In the genomic region with DNA sequence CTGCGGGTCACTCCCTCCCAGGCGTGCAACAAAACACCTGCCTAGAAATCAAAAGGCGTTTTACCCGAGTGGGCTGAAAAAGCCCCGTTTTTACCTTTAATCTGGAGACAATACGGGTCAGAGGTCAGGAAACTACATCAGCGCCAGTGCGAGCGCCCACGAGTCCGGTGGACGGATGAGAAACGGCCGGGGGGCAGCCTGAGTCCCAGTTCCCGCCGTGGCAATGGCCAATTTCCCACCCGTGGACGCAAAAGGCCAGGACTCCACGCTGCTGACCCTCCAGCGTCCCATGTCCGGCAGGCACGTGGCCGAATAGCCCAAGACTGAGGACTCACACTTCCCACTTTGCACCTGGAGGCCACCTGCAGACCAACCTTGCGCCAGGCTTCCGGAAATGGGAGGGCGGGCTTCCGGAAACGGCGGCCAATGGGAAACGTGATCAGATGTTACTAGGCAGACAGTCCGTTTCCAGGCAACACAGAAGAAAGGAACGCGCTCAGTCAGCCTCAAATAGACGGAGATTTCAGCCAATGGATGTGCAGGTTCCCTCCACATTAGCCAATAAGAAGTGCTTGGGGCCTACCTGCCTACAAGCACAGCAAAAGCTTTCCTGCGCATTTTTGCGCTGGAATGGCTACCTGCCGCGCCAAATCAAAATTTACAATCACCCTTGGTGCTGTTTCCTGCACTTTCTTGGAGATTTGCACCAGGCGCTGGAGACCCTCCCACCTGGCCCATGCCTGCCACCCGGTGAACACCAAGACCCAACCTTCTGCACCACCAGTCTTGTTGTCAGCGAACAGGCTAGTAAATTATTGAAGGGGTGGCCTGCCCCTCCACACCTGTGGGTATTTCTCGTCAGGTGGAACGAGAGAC, we compare ENCODE assay signal across 8 cellular contexts.
DNase-seq lines count a peak whose midpoint lies in the region; ATAC-seq lines count a peak whose summit lies in the region.

No MANE protein-coding gene starts in this region.

- peak; percentile 93 for ATAC-seq in GM21515 (IDR thresholded peaks at IDR 0.05; ENCODE audit: unreplicated experiment)

- DNase-seq in CD1c-positive myeloid dendritic cell (ENCODE audit: extremely low spot score) (peak; percentile 82), NCI-H2029 treated with DMSO at 0.1 percent for 48 hours (lab: John Stamatoyannopoulos, UW) (peak; percentile 96), dedifferentiated amniotic fluid mesenchymal stem cell (ENCODE audit: extremely low spot score) (peak; percentile 95), kidney tubule cell (ENCODE audit: low spot score) (peak; percentile 96), LoVo (ENCODE audit: low spot score) (no peak)
- DNase-seq in activated CD4-positive, alpha-beta T cell treated with anti-CD3 and anti-CD28 coated beads for 24 hours (ENCODE audit: low read depth in 2 of 2): peak; percentile 7 to 25
- DNase-seq in stimulated activated CD4-positive, alpha-beta T cell treated with anti-CD3 and anti-CD28 coated beads, Interleukin-15, amount 100 ng/mL, for 48 hours (ENCODE audit: low read depth in 2 of 2): peak; percentile 22 to 28
